Comparison of ENCODE assay signal across 8 cellular contexts in genomic region chr14:61471297-61471980, GRCh38.
A peak's percentile ranks its signal among the peaks of the same experiment; 100 is the strongest.
DNase-seq lines count a peak whose midpoint lies in the region; ATAC-seq and TF ChIP-seq lines count a peak whose summit lies in the region.

No MANE protein-coding gene starts in this region.

- H2AFZ ChIP-seq in SK-N-SH (ENCODE audit: low read depth) = no peak overlapping the region

- WGBS in SK-N-SH (ENCODE audit: low lambda C conversion rate) = 23% methylated on average over 7 of the region's 7 CpGs

- H3K36me3 ChIP-seq in SK-N-SH (replicated peaks in 1 of 2; ENCODE audit: control insufficient read depth in 1 of 2, insufficient read depth in 2 of 2, low read length in 1 of 2) (no peaks in the 10 kb centered on the region), gastrocnemius medialis (no peaks in the 10 kb centered on the region)

- in situ Hi-C loops in gastrocnemius medialis (cut with MboI; ENCODE audit: low sequenced_read_pairs in 4 of 4) = loop anchor here in 3 of 4 donors (5.0 to 25.0 kb wide), 3 partner anchors 261 to 666 kb away; no protein-coding TSS in a partner anchor

- no peaks in the 10 kb centered on the region for H3K9me3 ChIP-seq in SK-N-SH
- no peaks in the 10 kb centered on the region for H3K9me3 ChIP-seq in gastrocnemius medialis

- ATAC-seq in gastrocnemius medialis = no peak

- no peak for TF ChIP-seq POLR2A in gastrocnemius medialis (IDR thresholded peaks at IDR 0.05)

- no peaks in the 10 kb centered on the region for H4K20me1 ChIP-seq in SK-N-SH (ENCODE audit: insufficient read depth)

- TF ChIP-seq CTCF in GM10266 (IDR thresholded peaks at IDR 0.05; ENCODE audit: control insufficient read depth, insufficient read depth, low read depth, missing control alignments) (no peak), SK-N-SH (IDR thresholded peaks at IDR 0.05) (no peak), fibroblast of mammary gland (conservative IDR thresholded peaks at IDR 0.05; ENCODE audit: control insufficient read depth, insufficient read depth, low read depth, low read length) (no peak), gastrocnemius medialis (IDR thresholded peaks at IDR 0.05 in 4 of 5, conservative IDR thresholded peaks at IDR 0.05 in 1 of 5) (no peak)

- H3K4me3 ChIP-seq in SK-N-SH (ENCODE audit: low read depth in 2 of 2, low read length in 1 of 2) (peak overlapping the region; percentile 48 to 67; a peak in 3 of 4 replicates), fibroblast of mammary gland (ENCODE audit: control insufficient read depth, low read depth, low read length) (peak overlapping the region; percentile 49), gastrocnemius medialis (peak overlapping the region; percentile 4 to 33 (median 17))

- no peaks in the 10 kb centered on the region for H3K79me2 ChIP-seq in SK-N-SH (ENCODE audit: insufficient read depth)

- peaks cover 25% of the 10 kb centered on the region for H3F3A ChIP-seq in SK-N-SH (replicated peaks; ENCODE audit: insufficient read depth)

- H3K9me2 ChIP-seq in SK-N-SH = no peaks in the 10 kb centered on the region

- peak; percentile 12 for DNase-seq in GM10266 (ENCODE audit: extremely low spot score)
- peak; percentile 42 for DNase-seq in SK-N-SH
- peak; percentile 39 for DNase-seq in fibroblast of mammary gland (ENCODE audit: low read depth)
- DNase-seq in gastrocnemius medialis = no peak
- no peak for DNase-seq in stimulated activated CD4-positive, alpha-beta T cell treated with anti-CD3 and anti-CD28 coated beads, Interleukin-4, amount 100 ng/mL, for 1 hour
- DNase-seq in dermis blood vessel endothelial cell = no peak
- no peak for DNase-seq in occipital lobe (lab: John Stamatoyannopoulos, UW)
- no peak for DNase-seq in NCI-H2081 treated with DMSO at 0.1 percent for 48 hours (lab: John Stamatoyannopoulos, UW)

- intact Hi-C loops in gastrocnemius medialis (cut with DNase I; ENCODE audit: low total_unique reads) = no loop called here

- peak overlapping the region; percentile 79 for H3K4me2 ChIP-seq in SK-N-SH

- peaks cover 18 to 71% of the 10 kb centered on the region in 2 experiments for H3K4me1 ChIP-seq in SK-N-SH (ENCODE audit: control insufficient read depth in 1 of 2, insufficient read depth in 2 of 2, low read depth in 1 of 2, low read length in 1 of 2)
- peaks cover 12 to 55% of the 10 kb centered on the region in 2 donors for H3K4me1 ChIP-seq in gastrocnemius medialis

- TF ChIP-seq EP300 in SK-N-SH (IDR thresholded peaks at IDR 0.05; ENCODE audit: borderline replicate concordance in 1 of 2, low read depth in 1 of 2, low read length in 1 of 2) = peak in 1 of 2 experiments; percentile 87; a peak in 2 of 4 replicates

- peak overlapping the region; percentile 62 for H3K9ac ChIP-seq in SK-N-SH

- H3K27ac ChIP-seq in SK-N-SH (ENCODE audit: low read depth in 2 of 2, low read length in 1 of 2) = peak overlapping the region; percentile 89 to 100
- H3K27ac ChIP-seq in gastrocnemius medialis = peak overlapping the region; percentile 31 to 71 (median 53)

- peak; percentile 40 for TF ChIP-seq RAD21 in SK-N-SH (IDR thresholded peaks at IDR 0.05; ENCODE audit: low read length)

- POLR2A ChIA-PET in SK-N-SH (lab: Yijun Ruan, JAX) = interaction anchor here (0.9 to 3.8 kb wide), 9 partner anchors 9 to 291 kb away, joined by 3 to 30 read pairs (median 5); partner anchors contain the start of genes HIF1A and SNAPC1

- CTCF ChIA-PET in SK-N-SH (lab: Yijun Ruan, JAX) = interaction anchor here (0.7 to 3.7 kb wide), 12 partner anchors 9 to 366 kb away, joined by 3 to 25 read pairs (median 8); no protein-coding TSS in a partner anchor

- H3K27me3 ChIP-seq in SK-N-SH (ENCODE audit: insufficient read depth) = no peaks in the 10 kb centered on the region
- H3K27me3 ChIP-seq in gastrocnemius medialis = no peaks in the 10 kb centered on the region

TF ChIP-seq in SK-N-SH, 30 proteins besides CTCF, POLR2A, EP300 and RAD21:
- TF ChIP-seq CHD2 (IDR thresholded peaks at IDR 0.05; ENCODE audit: low read length, partially characterized antibody) (no peak), FOXJ3 (CRISPR knock-in tag; IDR thresholded peaks at IDR 0.05) (peak; percentile 9; the same call in 1 of the 2 replicates), YY1 (IDR thresholded peaks at IDR 0.05; ENCODE audit: low read depth) (no peak), EZH2phosphoT487 (IDR thresholded peaks at IDR 0.05; ENCODE audit: borderline replicate concordance, low read depth) (no peak), TEAD4 (IDR thresholded peaks at IDR 0.05; ENCODE audit: borderline replicate concordance, insufficient read depth) (0 out of 2 replicates have a peak, but pooled peaks have one; percentile 6), RCOR1 (IDR thresholded peaks at IDR 0.05; ENCODE audit: low read length) (peak; percentile 54; the same call in 1 of the 2 replicates), GATA2 (CRISPR knock-in tag; IDR thresholded peaks at IDR 0.05) (peak; percentile 72), RFX5 (IDR thresholded peaks at IDR 0.05; ENCODE audit: low read length) (0 out of 2 replicates have a peak, but pooled peaks have one; percentile 48)

Comparison
In these comparisons a context has a peak if more than half of its experiments do, and no peak if none do; other contexts are left out.
1. DNase-seq: peak in GM10266 (single experiment), SK-N-SH (single experiment) and fibroblast of mammary gland (single experiment); none in gastrocnemius medialis (0 of 2), stimulated activated CD4-positive, alpha-beta T cell treated with anti-CD3 and anti-CD28 coated beads, Interleukin-4, amount 100 ng/mL, for 1 hour (single experiment), dermis blood vessel endothelial cell (single experiment), occipital lobe (single experiment) and NCI-H2081 treated with DMSO at 0.1 percent for 48 hours (single experiment).
2. Peak in every context shown above with its lines, with median percentiles within 50 percentile points of each other: H3K4me3 ChIP-seq.